In the genomic region with DNA sequence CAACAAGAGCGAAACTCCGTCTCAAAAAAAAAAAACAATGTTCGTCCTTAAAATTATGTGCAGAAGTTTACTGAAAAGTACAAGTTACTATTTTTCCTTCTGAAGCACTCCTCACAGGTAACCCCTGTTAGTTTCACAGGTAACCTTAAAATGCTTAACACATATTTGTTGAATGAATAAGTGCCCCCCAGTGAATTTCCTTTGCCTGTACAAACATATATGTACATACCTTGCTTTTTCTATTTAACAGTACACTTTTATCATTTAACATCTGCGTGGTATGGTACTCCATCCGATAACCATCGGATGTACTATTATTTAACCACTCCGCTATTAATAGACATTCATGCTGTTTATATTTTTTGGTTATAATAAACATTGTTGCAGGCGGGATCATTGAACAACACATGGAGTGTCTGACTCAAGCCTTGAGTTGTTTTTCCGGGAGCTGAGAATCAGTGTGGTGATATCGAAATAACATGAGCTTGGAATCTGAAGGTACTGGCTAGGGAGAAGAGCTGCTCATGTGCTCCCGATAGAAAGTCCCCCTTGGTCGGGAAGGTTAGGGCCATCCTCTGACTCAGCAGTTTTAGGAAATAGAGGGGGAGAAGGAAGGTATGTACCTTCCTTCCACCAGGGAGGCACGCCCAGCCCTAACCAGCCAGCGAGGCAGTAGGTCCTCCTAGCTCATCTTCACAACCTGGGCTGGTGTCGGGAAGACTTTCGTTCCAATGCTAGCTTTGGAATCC, we compare ENCODE assay signal across 8 cellular contexts. TPM values are rescaled to one million over a fixed set of nuclear protein-coding genes. Genes with fewer than 3 reads are reported as not detected.
DNase-seq lines count a peak whose midpoint lies in the region; ATAC-seq, FAIRE-seq and TF ChIP-seq lines count a peak whose summit lies in the region.

No MANE protein-coding gene starts in this region.

- H4K20me1 ChIP-seq in HepG2 (ENCODE audit: insufficient read depth, low read length), result peaks cover 9% of the 10 kb centered on the region

- peaks cover 70% of the 10 kb centered on the region for H3K4me1 ChIP-seq in HepG2 (ENCODE audit: insufficient read depth, low read length)

- H3K9ac ChIP-seq in HepG2 (ENCODE audit: insufficient read depth, low read depth, low read length), result peak overlapping the region; percentile 91

- H3K9me3 ChIP-seq in HepG2 (ENCODE audit: low read length), result no peaks in the 10 kb centered on the region

- H3K27me3 ChIP-seq in HepG2 (ENCODE audit: control insufficient read depth in 1 of 2, insufficient read depth in 2 of 2, low read length in 2 of 2), result no peaks in the 10 kb centered on the region; a peak in 1 of 5 replicates

- no peak for TF ChIP-seq RAD21 in HepG2 (CRISPR knock-in tag; IDR thresholded peaks at IDR 0.05)

- intact Hi-C loops in HepG2 (cut with micrococcal nuclease; ENCODE audit: unreplicated experiment), result no loop called here

- no peak overlapping the region for H2AFZ ChIP-seq in HepG2 (ENCODE audit: low read length)

- no peaks in the 10 kb centered on the region; a peak in 1 of 5 replicates for H3K36me3 ChIP-seq in HepG2 (replicated peaks in 1 of 2; ENCODE audit: control insufficient read depth in 1 of 2, insufficient read depth in 2 of 2, low read length in 2 of 2)

- peak overlapping the region; percentile 89 for H3K4me3 ChIP-seq in astrocyte of the cerebellum (ENCODE audit: low read depth, low read length)
- peak overlapping the region; percentile 68 to 99 (median 70) for H3K4me3 ChIP-seq in HepG2 (replicated peaks in 1 of 3; ENCODE audit: insufficient read depth in 1 of 3, low read depth in 2 of 3, low read length in 3 of 3)

- in situ Hi-C loops in astrocyte of the cerebellum (cut with HindIII; ENCODE audit: low sequenced_read_pairs) (no loop called here), HepG2 (cut with HindIII; ENCODE audit: extremely low pct_ligation_motif_present, low pct_unique_long_range_greater_than_20kb) (no loop called here)

- POLR2A ChIA-PET in HepG2 (lab: Yijun Ruan, JAX), result interaction anchor here (0.6 to 7.5 kb wide), 7 partner anchors 9 to 174 kb away, joined by 3 to 92 read pairs (median 12); a partner anchor contains a TSS

- H3K4me2 ChIP-seq in HepG2 (ENCODE audit: low read depth, low read length), result peak overlapping the region; percentile 66

- CTCF ChIA-PET in HepG2 (lab: Yijun Ruan, JAX; ENCODE audit: low intra/inter-chr PET ratio, low total read pairs), result no interaction called here

- no peak for TF ChIP-seq EP300 in HepG2 (IDR thresholded peaks at IDR 0.05; ENCODE audit: low read depth in 2 of 2, low read length in 2 of 2)
- TF ChIP-seq EP300 in HepG2 (CRISPR knock-in tag; IDR thresholded peaks at IDR 0.05; ENCODE audit: borderline replicate concordance), result no peak

- DNase-seq in AG20443 (ENCODE audit: low spot score) (peak; percentile 36), HT-29 (ENCODE audit: low spot score) (peak; percentile 48), astrocyte of the cerebellum (ENCODE audit: low read depth) (no peak), HepG2 (ENCODE audit: low spot score) (peak; percentile 45), urothelium cell line (ENCODE audit: low spot score) (peak; percentile 53), substantia nigra (lab: John Stamatoyannopoulos, UW) (no peak), middle frontal gyrus (ENCODE audit: extremely low spot score, low spot score) (no peak)

- WGBS in HepG2 (ENCODE audit: low lambda C conversion rate), result 35% methylated on average over 16 of the region's 16 CpGs

- TSS peak; percentile 75 for BruUV-seq in HepG2 (replicated peaks; lab: Mats Ljungman, UMichigan)

- peak overlapping the region; percentile 92 for H3K27ac ChIP-seq in HepG2 (ENCODE audit: extremely low read length, insufficient read depth, low read length)
- H3K27ac ChIP-seq in substantia nigra (ENCODE audit: low read depth, low read length, poor library complexity, severe bottlenecking), result no peak overlapping the region

- ATAC-seq in HepG2 (no peak), GM21367 (IDR thresholded peaks at IDR 0.05; ENCODE audit: unreplicated experiment) (no peak)

- no peak for TF ChIP-seq POLR2A in HepG2 (IDR thresholded peaks at IDR 0.05; ENCODE audit: insufficient read depth in 1 of 2, low read depth in 2 of 2, low read length in 2 of 2)

- FAIRE-seq in HepG2 (lab: Jason Lieb, UNC) (no peak), urothelium cell line (lab: Jason Lieb, UNC) (no peak)

- peaks cover 39% of the 10 kb centered on the region for H3K79me2 ChIP-seq in HepG2 (ENCODE audit: insufficient read depth, low read length)

- no peak for TF ChIP-seq CTCF in astrocyte of the cerebellum (IDR thresholded peaks at IDR 0.05; ENCODE audit: low read depth, low read length, missing control alignments)
- no peak for TF ChIP-seq CTCF in HepG2 (CRISPR knock-in tag; IDR thresholded peaks at IDR 0.05)

TF ChIP-seq in HepG2, 621 proteins besides CTCF, POLR2A, EP300 and RAD21 (continues in another document):
- no peak for TF ChIP-seq ZNF329 (CRISPR knock-in tag; IDR thresholded peaks at IDR 0.05; ENCODE audit: low read depth)
- no peak for TF ChIP-seq ZFP1 (CRISPR knock-in tag; IDR thresholded peaks at IDR 0.05)
- TF ChIP-seq ZNF282 (IDR thresholded peaks at IDR 0.05; ENCODE audit: partially characterized antibody), result no peak
- TF ChIP-seq ATF7-NPFF (CRISPR knock-in tag; IDR thresholded peaks at IDR 0.05; ENCODE audit: low read depth), result no peak
- TF ChIP-seq NFE2L2 (IDR thresholded peaks at IDR 0.05; ENCODE audit: low read length), result peak; percentile 88
- TF ChIP-seq CBX2 (IDR thresholded peaks at IDR 0.05; ENCODE audit: low read depth, low read length), result no peak
- TF ChIP-seq CBX2 (CRISPR knock-in tag; IDR thresholded peaks at IDR 0.05; ENCODE audit: low read depth), result no peak
- no peak for TF ChIP-seq ZNF12 (CRISPR knock-in tag; IDR thresholded peaks at IDR 0.05)
- TF ChIP-seq MAFF (IDR thresholded peaks at IDR 0.05; ENCODE audit: low read depth, low read length), result peak; percentile 94
- no peak for TF ChIP-seq FOXA1 (IDR thresholded peaks at IDR 0.05)
- no peak for TF ChIP-seq FOXA1 (CRISPR knock-in tag; IDR thresholded peaks at IDR 0.05)
- TF ChIP-seq, protein P1, sequence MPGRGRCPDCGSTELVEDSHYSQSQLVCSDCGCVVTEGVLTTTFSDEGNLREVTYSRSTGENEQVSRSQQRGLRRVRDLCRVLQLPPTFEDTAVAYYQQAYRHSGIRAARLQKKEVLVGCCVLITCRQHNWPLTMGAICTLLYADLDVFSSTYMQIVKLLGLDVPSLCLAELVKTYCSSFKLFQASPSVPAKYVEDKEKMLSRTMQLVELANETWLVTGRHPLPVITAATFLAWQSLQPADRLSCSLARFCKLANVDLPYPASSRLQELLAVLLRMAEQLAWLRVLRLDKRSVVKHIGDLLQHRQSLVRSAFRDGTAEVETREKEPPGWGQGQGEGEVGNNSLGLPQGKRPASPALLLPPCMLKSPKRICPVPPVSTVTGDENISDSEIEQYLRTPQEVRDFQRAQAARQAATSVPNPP (CRISPR knock-in tag; IDR thresholded peaks at IDR 0.05), result no peak
- TF ChIP-seq CREM (IDR thresholded peaks at IDR 0.05), result no peak
- no peak for TF ChIP-seq CREM (CRISPR knock-in tag; IDR thresholded peaks at IDR 0.05)
- no peak for TF ChIP-seq ATM (IDR thresholded peaks at IDR 0.05; ENCODE audit: borderline replicate concordance)
- TF ChIP-seq, protein P2, sequence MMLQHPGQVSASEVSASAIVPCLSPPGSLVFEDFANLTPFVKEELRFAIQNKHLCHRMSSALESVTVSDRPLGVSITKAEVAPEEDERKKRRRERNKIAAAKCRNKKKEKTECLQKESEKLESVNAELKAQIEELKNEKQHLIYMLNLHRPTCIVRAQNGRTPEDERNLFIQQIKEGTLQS (CRISPR knock-in tag; IDR thresholded peaks at IDR 0.05), result no peak
- TF ChIP-seq DPF2 (CRISPR knock-in tag; IDR thresholded peaks at IDR 0.05; ENCODE audit: borderline replicate concordance, low read depth), result no peak
- TF ChIP-seq SALL1 (CRISPR knock-in tag; IDR thresholded peaks at IDR 0.05), result 0 out of 2 replicates have a peak, but pooled peaks have one; percentile 25
- no peak for TF ChIP-seq ZNF496 (CRISPR knock-in tag; IDR thresholded peaks at IDR 0.05; ENCODE audit: insufficient replicate concordance)
- TF ChIP-seq, protein P3, sequence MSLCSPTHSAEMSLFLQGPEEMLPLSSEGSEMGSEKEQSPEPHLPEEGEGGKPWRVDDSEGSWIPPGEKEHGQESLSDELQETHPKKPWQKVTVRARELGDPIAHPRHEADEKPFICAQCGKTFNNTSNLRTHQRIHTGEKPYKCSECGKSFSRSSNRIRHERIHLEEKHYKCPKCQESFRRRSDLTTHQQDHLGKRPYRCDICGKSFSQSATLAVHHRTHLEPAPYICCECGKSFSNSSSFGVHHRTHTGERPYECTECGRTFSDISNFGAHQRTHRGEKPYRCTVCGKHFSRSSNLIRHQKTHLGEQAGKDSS (CRISPR knock-in tag; IDR thresholded peaks at IDR 0.05; ENCODE audit: borderline replicate concordance, low read depth), result no peak
- no peak for TF ChIP-seq ZNF234 (CRISPR knock-in tag; conservative IDR thresholded peaks at IDR 0.05)

RNA-seq across cellular contexts. Expression of a gene that starts 1.6 kb away (rescaled TPM):
- 46.1 and 53.4 TPM in 2 replicates for total RNA-seq in HT-29 (2014; rRNA removed; shearing (Covaris generic))
- total RNA-seq in HepG2 (2016; rRNA removed; fragmentation: Illumina TruSeq; extraction: Trizol), result 25.9 and 29.1 TPM in 2 replicates
- 3.9 and 4.0 TPM in 2 replicates for total RNA-seq in HepG2 (2016; cell fraction: cytosol; rRNA removed; fragmentation: Illumina TruSeq; extraction: Trizol; ENCODE audit: low read depth)
- 24.8 and 29.3 TPM in 2 replicates for total RNA-seq in HepG2 (2016; cell fraction: insoluble cytoplasmic fraction; rRNA removed; fragmentation: Illumina TruSeq; extraction: Trizol)
- 13.9 and 14.1 TPM in 2 replicates for total RNA-seq in HepG2 (2016; cell fraction: membrane; rRNA removed; fragmentation: Illumina TruSeq; extraction: Trizol)
- 11.8 and 14.0 TPM in 2 replicates for total RNA-seq in HepG2 (2016; cell fraction: nucleus; rRNA removed; fragmentation: Illumina TruSeq; extraction: Trizol)
- polyA plus RNA-seq in HepG2 (2011; rRNA removed), result 25.2 and 32.2 TPM in 2 replicates
- 23.4 and 25.8 TPM in 2 replicates for polyA plus RNA-seq in HepG2 (2011; cell fraction: cytosol; rRNA removed)
- polyA plus RNA-seq in HepG2 (2011; cell fraction: nucleus; rRNA removed), result 23.2 and 27.6 TPM in 2 replicates
- 24.8 and 25.8 TPM in 2 replicates for polyA plus RNA-seq in HepG2 (2012)
- polyA plus RNA-seq in HepG2 (2016; cell fraction: cytosol; fragmentation: Illumina TruSeq; extraction: Trizol; ENCODE audit: low read depth), result 4.8 and 4.9 TPM in 2 replicates
- polyA plus RNA-seq in HepG2 (2016; cell fraction: insoluble cytoplasmic fraction; fragmentation: Illumina TruSeq; extraction: Trizol; ENCODE audit: low read depth), result 33.1 and 35.6 TPM in 2 replicates
- 10.1 and 11.5 TPM in 2 replicates for polyA plus RNA-seq in HepG2 (2016; cell fraction: membrane; fragmentation: Illumina TruSeq; extraction: Trizol; ENCODE audit: low read depth)
- polyA plus RNA-seq in HepG2 (2016; cell fraction: nucleus; fragmentation: Illumina TruSeq; extraction: Trizol; ENCODE audit: insufficient read depth, low read depth), result 32.5 and 34.1 TPM in 2 replicates
- 49.8 and 64.9 TPM in 2 replicates for polyA minus RNA-seq in HepG2 (2011; rRNA and poly(A)+ RNA removed; ENCODE audit: low replicate concordance)
- polyA minus RNA-seq in HepG2 (2011; cell fraction: cytosol; rRNA and poly(A)+ RNA removed), result 17.8 and 21.5 TPM in 2 replicates
- polyA minus RNA-seq in HepG2 (2011; cell fraction: nucleus; rRNA and poly(A)+ RNA removed), result 8.6 and 10.9 TPM in 2 replicates

Comparison
In these comparisons a context has a peak if more than half of its experiments do, and no peak if none do; other contexts are left out.
1. DNase-seq: peak in AG20443 (single experiment), HT-29 (single experiment), HepG2 (single experiment) and urothelium cell line (single experiment); none in astrocyte of the cerebellum (single experiment), substantia nigra (0 of 49) and middle frontal gyrus (single experiment).